2 cellular contexts compared by ENCODE assay signal in genomic region chr9:122800066-122801060, GRCh38.
TF ChIP-seq lines count a peak whose summit lies in the region.

OR1K1 (plus strand) TSS chr9:122800123; CDS start chr9:122800123, 0 bp downstream.

TF ChIP-seq in SK-N-SH, 30 proteins besides CTCF, POLR2A, EP300 and RAD21 (continued from another document):
- TF ChIP-seq ZBTB33 (IDR thresholded peaks at IDR 0.05; ENCODE audit: borderline replicate concordance, low read depth) (no peak), USF2 (IDR thresholded peaks at IDR 0.05; ENCODE audit: borderline replicate concordance, low read depth, low read length) (no peak), FOSL2 (IDR thresholded peaks at IDR 0.05; ENCODE audit: borderline replicate concordance, low read depth) (no peak), TEAD4 (IDR thresholded peaks at IDR 0.05; ENCODE audit: borderline replicate concordance, insufficient read depth) (no peak), IRF3 (IDR thresholded peaks at IDR 0.05; ENCODE audit: low read depth, low read length) (no peak)
TF ChIP-seq in SK-N-SH: peak in this region for 0.

TF ChIP-seq in SK-N-SH treated with all-trans-retinoic acid at 6 μM for 48 hours, 23 proteins besides CTCF, POLR2A, EP300 and RAD21 (continued from another document):
- TF ChIP-seq TSHZ2 (CRISPR knock-in tag; IDR thresholded peaks at IDR 0.05) (no peak), ARNTL (CRISPR knock-in tag; IDR thresholded peaks at IDR 0.05; ENCODE audit: borderline replicate concordance, low read depth) (no peak), ZNF565 (CRISPR knock-in tag; conservative IDR thresholded peaks at IDR 0.05; ENCODE audit: low read depth) (no peak), OSR1 (CRISPR knock-in tag; IDR thresholded peaks at IDR 0.05) (no peak), RARB (CRISPR knock-in tag; IDR thresholded peaks at IDR 0.05) (no peak), ZNF70 (CRISPR knock-in tag; IDR thresholded peaks at IDR 0.05) (no peak), TCF4 (CRISPR knock-in tag; IDR thresholded peaks at IDR 0.05; ENCODE audit: borderline replicate concordance) (no peak), CSDC2 (CRISPR knock-in tag; IDR thresholded peaks at IDR 0.05) (no peak), CREB5 (CRISPR knock-in tag; IDR thresholded peaks at IDR 0.05; ENCODE audit: low read depth) (no peak), POU6F1 (CRISPR knock-in tag; IDR thresholded peaks at IDR 0.05; ENCODE audit: borderline replicate concordance, low read depth) (no peak), ZFP3 (CRISPR knock-in tag; IDR thresholded peaks at IDR 0.05) (no peak)
TF ChIP-seq in SK-N-SH treated with all-trans-retinoic acid at 6 μM for 48 hours: peak in this region for 0.
